In genomic region chr16:89982318-89982717, GRCh38 we compare ENCODE assay signal across 22 cellular contexts. TPM values are rescaled to one million over a fixed set of nuclear protein-coding genes. Genes with fewer than 3 reads are reported as not detected.
DNase-seq lines count a peak whose midpoint lies in the region; ATAC-seq, FAIRE-seq and TF ChIP-seq lines count a peak whose summit lies in the region.
"Had no signal": no experiment of that assay in that cellular context is flagged by ENCODE, and none has a peak within 500 bp of the region (broad histone marks: within the 10 kb centered on the region; RNA-seq: fewer than 3 reads in every experiment).

No MANE protein-coding gene starts in this region.

- no peak overlapping the region for H2BK20ac ChIP-seq in H9 (ENCODE audit: low read depth, low read length, poor library complexity, severe bottlenecking)

- no peak overlapping the region for H4K5ac ChIP-seq in H9 (ENCODE audit: insufficient read length, low read depth, low read length)

- no peak overlapping the region for H2BK5ac ChIP-seq in neuronal stem cell (ENCODE audit: low read length)
- no peak overlapping the region for H2BK5ac ChIP-seq in H9 (ENCODE audit: insufficient read length, low read length)

- peak overlapping the region; percentile 54 to 78 (median 70) for H3K27ac ChIP-seq in gastrocnemius medialis
- no peak overlapping the region for H3K27ac ChIP-seq in neuronal stem cell (replicated peaks; ENCODE audit: low read length)
- no peak overlapping the region for H3K27ac ChIP-seq in H9 (ENCODE audit: insufficient read length, low read depth, low read length)
- H3K27ac ChIP-seq: BLaER1 treated with 17β-estradiol and CSF1 and Interleukin-3, amounts not matched to agents 10 nM and 100 nM; KMS-11 had no signal

- H2AFZ ChIP-seq in neuronal stem cell (ENCODE audit: low read length): no peak overlapping the region
- no peak overlapping the region for H2AFZ ChIP-seq in H9 (ENCODE audit: low read length)

- peaks cover 29% of the 10 kb centered on the region for H3K4me1 Mint-ChIP-seq in activated T-cell treated with anti-CD3 and anti-CD28 coated beads, Interleukin-2, amount 50 U/mL, for 24 hours (ENCODE audit: low read depth)
- no peaks in the 10 kb centered on the region for H3K4me1 Mint-ChIP-seq in H9

- H3K79me2 ChIP-seq in H9 (ENCODE audit: insufficient read depth, low read length): peaks cover 2% of the 10 kb centered on the region; the same call in 1 of the 2 replicates

- no peak overlapping the region for H4K8ac ChIP-seq in neuronal stem cell (ENCODE audit: low read depth, low read length)
- no peak overlapping the region for H4K8ac ChIP-seq in H9 (replicated peaks; ENCODE audit: insufficient read length, low read depth, low read length)

- DNase-seq in activated T-cell treated with anti-CD3 and anti-CD28 coated beads, Interleukin-2, amount 50 U/mL, for 24 hours: no peak
- DNase-seq in activated T-cell treated with anti-CD3 and anti-CD28 coated beads, Interleukin-2, amount 50 U/mL, for 48 hours: no peak
- DNase-seq in HTR-8/SVneo (ENCODE audit: insufficient read length, low spot score) (no peak), bronchial epithelial cell (ENCODE audit: low read depth) (peak; percentile 79), gastrocnemius medialis (peak; percentile 40 to 78), neuronal stem cell (ENCODE audit: low spot score) (no peak), H9 (no peak)
- no peak for DNase-seq in stimulated activated CD8-positive, alpha-beta memory T cell treated with anti-CD3 and anti-CD28 coated beads, Interleukin-4, amount 100 ng/mL, for 48 hours
- DNase-seq: CD4-positive, alpha-beta T cell; IMR-90; MM.1S; NCI-H2029; NCI-H2227 treated with DMSO at 0.1 percent for 48 hours; NCI-H526 treated with DMSO at 0.1 percent for 48 hours; SHP77 treated with DMSO at 0.1 percent for 48 hours had no signal

- H3K4me2 ChIP-seq in neuronal stem cell (ENCODE audit: insufficient read depth, low read length, poor library complexity, severe bottlenecking) (no peak overlapping the region), H9 (ENCODE audit: insufficient read depth, insufficient read length, low read length) (no peak overlapping the region)
- H3K4me2 ChIP-seq: BLaER1 treated with 17β-estradiol and CSF1 and Interleukin-3, amounts not matched to agents 10 nM and 100 nM; KMS-11 had no signal

- H3K36me3 Mint-ChIP-seq in activated T-cell treated with anti-CD3 and anti-CD28 coated beads, Interleukin-2, amount 50 U/mL, for 24 hours (ENCODE audit: low read depth): peaks cover 91% of the 10 kb centered on the region
- peaks cover 29 to 84% (median 81%) of the 10 kb centered on the region in 3 experiments; a peak in 6 of 7 replicates for H3K36me3 Mint-ChIP-seq in H9 (ENCODE audit: insufficient read depth in 1 of 3, low read depth in 3 of 3)

- intact Hi-C loops in gastrocnemius medialis (cut with DNase I; ENCODE audit: low total_unique reads): no loop called here

- H2BK15ac ChIP-seq in neuronal stem cell (ENCODE audit: low read length) (no peak overlapping the region), H9 (ENCODE audit: low read depth, low read length) (no peak overlapping the region)

- H3K23ac ChIP-seq in neuronal stem cell (ENCODE audit: low read depth, low read length, poor library complexity) (no peak overlapping the region), H9 (ENCODE audit: insufficient read length, low read depth, low read length) (no peak overlapping the region)

- no peak overlapping the region for H3K4ac ChIP-seq in neuronal stem cell (ENCODE audit: low read length)
- H3K4ac ChIP-seq in H9 (ENCODE audit: low read depth, low read length): no peak overlapping the region

- H4K91ac ChIP-seq in neuronal stem cell (ENCODE audit: low read depth, low read length, poor library complexity): no peak overlapping the region
- H4K91ac ChIP-seq in H9 (ENCODE audit: insufficient read length, low read depth, low read length): no peak overlapping the region

- peak; percentile 23 for FAIRE-seq in HTR-8/SVneo (lab: Jason Lieb, UNC)
- peak; percentile 43 for FAIRE-seq in bronchial epithelial cell (lab: Jason Lieb, UNC)
- FAIRE-seq: D721Med, GM19239, H1 had no signal

- H3K23me2 ChIP-seq in H9 (ENCODE audit: insufficient read length, low read depth, low read length, poor library complexity, severe bottlenecking): no peaks in the 10 kb centered on the region

- WGBS in neuronal stem cell (ENCODE audit: extremely low coverage in 2 of 2, insufficient read length in 2 of 2, insufficient replicate concordance in 1 of 2), 2 donors: no CpG with 5 or more reads among the region's 9 CpGs
- no CpG with 5 or more reads among the region's 9 CpGs for WGBS in H9 (ENCODE audit: extremely low coverage, insufficient read length, low lambda C conversion rate)

- ATAC-seq in gastrocnemius medialis: peak; percentile 93 to 98
- ATAC-seq: HCT116, Panc1 had no signal

- TF ChIP-seq CTCF in bronchial epithelial cell (IDR thresholded peaks at IDR 0.05; ENCODE audit: insufficient read depth, low read length, severe bottlenecking) (no peak), gastrocnemius medialis (IDR thresholded peaks at IDR 0.05 in 4 of 5, conservative IDR thresholded peaks at IDR 0.05 in 1 of 5) (no peak), H9 (conservative IDR thresholded peaks at IDR 0.05) (no peak)

- peaks cover 5% of the 10 kb centered on the region for H3K79me1 ChIP-seq in neuronal stem cell (ENCODE audit: low read depth, low read length)
- H3K79me1 ChIP-seq in H9 (ENCODE audit: insufficient read depth, low read depth, low read length, poor library complexity, severe bottlenecking): peaks cover 3% of the 10 kb centered on the region

- in situ Hi-C loops in gastrocnemius medialis (cut with MboI; ENCODE audit: low sequenced_read_pairs in 4 of 4): no loop called here

- H3K9me3 ChIP-seq in gastrocnemius medialis (no peaks in the 10 kb centered on the region), neuronal stem cell (replicated peaks in 1 of 2; ENCODE audit: control insufficient read depth in 2 of 2, insufficient read depth in 1 of 2, low read depth in 1 of 2, low read length in 2 of 2) (no peaks in the 10 kb centered on the region), H9 (ENCODE audit: control insufficient read depth, low read depth, low read length) (no peaks in the 10 kb centered on the region)
- H3K9me3 ChIP-seq: BLaER1 treated with 17β-estradiol and CSF1 and Interleukin-3, amounts not matched to agents 10 nM and 100 nM had no signal

- no peak for TF ChIP-seq POLR2A in gastrocnemius medialis (IDR thresholded peaks at IDR 0.05)

- H2BK12ac ChIP-seq in neuronal stem cell (ENCODE audit: low read length) (no peak overlapping the region), H9 (ENCODE audit: insufficient read length, low read depth, low read length) (no peak overlapping the region)

- H3K9me3 Mint-ChIP-seq in activated T-cell treated with anti-CD3 and anti-CD28 coated beads, Interleukin-2, amount 50 U/mL, for 24 hours: no peaks in the 10 kb centered on the region
- H3K9me3 Mint-ChIP-seq in H9: no peaks in the 10 kb centered on the region
- H3K9me3 Mint-ChIP-seq: CD4-positive, alpha-beta T cell had no signal

- H3K4me1 ChIP-seq in gastrocnemius medialis (peaks cover 10 to 17% of the 10 kb centered on the region in 2 donors), neuronal stem cell (ENCODE audit: control insufficient read depth in 2 of 2, insufficient read depth in 1 of 2, low read depth in 1 of 2, low read length in 2 of 2) (no peaks in the 10 kb centered on the region), H9 (ENCODE audit: insufficient read depth, low read length) (no peaks in the 10 kb centered on the region)

- no peaks in the 10 kb centered on the region for H3K27me3 ChIP-seq in bronchial epithelial cell (ENCODE audit: control insufficient read depth, insufficient read depth, low read length)
- no peaks in the 10 kb centered on the region for H3K27me3 ChIP-seq in gastrocnemius medialis
- H3K27me3 ChIP-seq in neuronal stem cell (ENCODE audit: control insufficient read depth in 3 of 3, insufficient read depth in 3 of 3, low read depth in 1 of 3, low read length in 3 of 3): no peaks in the 10 kb centered on the region
- no peaks in the 10 kb centered on the region for H3K27me3 ChIP-seq in H9 (ENCODE audit: insufficient read depth, low read length)
- H3K27me3 ChIP-seq: BLaER1 treated with 17β-estradiol and CSF1 and Interleukin-3, amounts not matched to agents 10 nM and 100 nM had no signal

- H3K36me3 ChIP-seq in bronchial epithelial cell (ENCODE audit: control insufficient read depth, insufficient read depth, low read length) (peaks cover 26% of the 10 kb centered on the region), gastrocnemius medialis (peaks cover 2 to 75% of the 10 kb centered on the region in 2 donors), neuronal stem cell (replicated peaks in 1 of 2; ENCODE audit: control insufficient read depth in 2 of 2, insufficient read depth in 2 of 2, low read length in 2 of 2) (peaks cover 57 to 93% of the 10 kb centered on the region in 2 donors)

- no peaks in the 10 kb centered on the region for H4K20me1 ChIP-seq in H9 (ENCODE audit: control insufficient read depth, insufficient read depth, insufficient read length)

- no peak overlapping the region for H3K9ac ChIP-seq in neuronal stem cell (ENCODE audit: low read depth, low read length, poor library complexity)
- no peak overlapping the region for H3K9ac ChIP-seq in H9 (ENCODE audit: extremely low read depth, insufficient read length, low read length)
- H3K9ac ChIP-seq: KMS-11 had no signal

- no peak overlapping the region for H3K56ac ChIP-seq in H9 (ENCODE audit: insufficient read length, low read depth, low read length)

- peak overlapping the region; percentile 82 for H3K27ac Mint-ChIP-seq in activated T-cell treated with anti-CD3 and anti-CD28 coated beads, Interleukin-2, amount 50 U/mL, for 24 hours
- no peak overlapping the region for H3K27ac Mint-ChIP-seq in H9
- H3K27ac Mint-ChIP-seq: CD4-positive, alpha-beta T cell had no signal

- no peak overlapping the region for H3K4me3 Mint-ChIP-seq in activated T-cell treated with anti-CD3 and anti-CD28 coated beads, Interleukin-2, amount 50 U/mL, for 24 hours
- H3K4me3 Mint-ChIP-seq in H9: no peak overlapping the region
- H3K4me3 Mint-ChIP-seq: CD4-positive, alpha-beta T cell had no signal

- H3K18ac ChIP-seq in neuronal stem cell (ENCODE audit: low read length) (no peak overlapping the region), H9 (ENCODE audit: insufficient read length, low read depth, low read length) (no peak overlapping the region)

- no peak overlapping the region for H3K4me3 ChIP-seq in bronchial epithelial cell (ENCODE audit: low read depth, low read length)
- H3K4me3 ChIP-seq in gastrocnemius medialis: no peak overlapping the region
- peak overlapping the region in 1 of 2 donors; percentile 39 for H3K4me3 ChIP-seq in neuronal stem cell (ENCODE audit: low read length in 2 of 2)
- H3K4me3 ChIP-seq: BLaER1 treated with 17β-estradiol and CSF1 and Interleukin-3, amounts not matched to agents 10 nM and 100 nM had no signal

- H2AK5ac ChIP-seq in neuronal stem cell (ENCODE audit: low read depth, low read length): no peak overlapping the region
- H2AK5ac ChIP-seq in H9 (ENCODE audit: insufficient read length, low read length): no peak overlapping the region

- H3T11ph ChIP-seq in H9 (ENCODE audit: low read length): no peak overlapping the region

- H2BK120ac ChIP-seq in neuronal stem cell (ENCODE audit: low read depth, low read length) (no peak overlapping the region), H9 (ENCODE audit: low read depth, low read length, poor library complexity, severe bottlenecking) (no peak overlapping the region)

- no peaks in the 10 kb centered on the region for H3K27me3 Mint-ChIP-seq in activated T-cell treated with anti-CD3 and anti-CD28 coated beads, Interleukin-2, amount 50 U/mL, for 24 hours
- H3K27me3 Mint-ChIP-seq in H9 (ENCODE audit: low read depth): no peaks in the 10 kb centered on the region
- H3K27me3 Mint-ChIP-seq: CD4-positive, alpha-beta T cell had no signal

- H3K14ac ChIP-seq in neuronal stem cell (ENCODE audit: low read length) (no peak overlapping the region), H9 (ENCODE audit: insufficient read depth, low read length) (no peak overlapping the region)

RNA-seq across cellular contexts. Expression of gene DEF8, which starts 33.8 kb away (rescaled TPM):
- 62.9 and 80.6 TPM in 2 replicates for total RNA-seq in bronchial epithelial cell
- total RNA-seq in gastrocnemius medialis: 100 to 1,000 TPM in 1 of 4 donors, 10 to 100 TPM in 3; 33.1 to 112 (median 51.4) TPM
- polyA plus RNA-seq in neuronal stem cell (2013, experiment 1 of 2): 52.9 TPM
- 52.2 TPM for polyA plus RNA-seq in neuronal stem cell (2013, experiment 2 of 2)
- 53.3 and 55.8 TPM in 2 replicates for total RNA-seq in H9 (2021)

RNA-seq across cellular contexts. Expression of gene DBNDD1, which starts 36.9 kb away (rescaled TPM):
- 1.3 and 5.6 TPM in 2 replicates for total RNA-seq in bronchial epithelial cell
- 10 to 100 TPM in 3 of 4 donors, 1 to 10 TPM in 1; 9.3 to 25.9 (median 23.7) TPM for total RNA-seq in gastrocnemius medialis
- polyA plus RNA-seq in neuronal stem cell (2013, experiment 1 of 2): 35.6 TPM
- 34.0 TPM for polyA plus RNA-seq in neuronal stem cell (2013, experiment 2 of 2)
- total RNA-seq in H9 (2021): 86.8 and 87.3 TPM in 2 replicates

RNA-seq across cellular contexts. Expression of gene TUBB3, which starts 59.2 kb away (rescaled TPM):
- 23.7 and 24.5 TPM in 2 replicates for total RNA-seq in bronchial epithelial cell
- 1 to 10 TPM in 1 of 4 donors, not detected in 3; 1.1 TPM for total RNA-seq in gastrocnemius medialis
- 121 TPM for polyA plus RNA-seq in neuronal stem cell (2013, experiment 1 of 2)
- polyA plus RNA-seq in neuronal stem cell (2013, experiment 2 of 2): 119 TPM
- 164 and 176 TPM in 2 replicates for total RNA-seq in H9 (2021)

Comparison
In these comparisons a context has a peak if more than half of its experiments do, and no peak if none do; other contexts are left out.
1. DNase-seq: peak in bronchial epithelial cell (single experiment) and gastrocnemius medialis (2 of 2); none in activated T-cell treated with anti-CD3 and anti-CD28 coated beads, Interleukin-2, amount 50 U/mL, for 24 hours (single experiment), activated T-cell treated with anti-CD3 and anti-CD28 coated beads, Interleukin-2, amount 50 U/mL, for 48 hours (0 of 2), HTR-8/SVneo (single experiment), stimulated activated CD8-positive, alpha-beta memory T cell treated with anti-CD3 and anti-CD28 coated beads, Interleukin-4, amount 100 ng/mL, for 48 hours (single experiment), neuronal stem cell (single experiment) and H9 (single experiment).
2. H3K27ac ChIP-seq: peak in gastrocnemius medialis (4 of 4); none in neuronal stem cell (single experiment) and H9 (single experiment).
3. RNA of gene TUBB3, which starts 59.2 kb away (total RNA-seq): 164 to 176 TPM in H9 and 23.7 to 24.5 TPM in bronchial epithelial cell; 1.1 TPM in gastrocnemius medialis; every median in the first group is over 10 times any median in the second.